ENCODE assay signal across 21 cellular contexts in genomic region chr3:184388164-184388935, GRCh38. TPM values are rescaled to one million over a fixed set of nuclear protein-coding genes. Genes with fewer than 3 reads are reported as not detected.
DNase-seq lines count a peak whose midpoint lies in the region; ATAC-seq and TF ChIP-seq lines count a peak whose summit lies in the region.
"Had no signal": no experiment of that assay in that cellular context is flagged by ENCODE, and none has a peak within 500 bp of the region (broad histone marks: within the 10 kb centered on the region; RNA-seq: fewer than 3 reads in every experiment).

No MANE protein-coding gene starts in this region.

- ATAC-seq in stimulated activated naive CD8-positive, alpha-beta T cell treated with anti-CD3 and anti-CD28 coated beads, Interleukin-15, amount 100 ng/mL, for 72 hours, result peak; percentile 15
- ATAC-seq in naive thymus-derived CD4-positive, alpha-beta T cell, result no peak
- ATAC-seq: GM12878, HCT116 had no signal

- no peak overlapping the region for H2BK15ac ChIP-seq in mesenchymal stem cell (ENCODE audit: low read depth, poor library complexity, severe bottlenecking)

- H3K27ac Mint-ChIP-seq in chondrocyte (ENCODE audit: unreplicated experiment), result no peak overlapping the region
- H3K27ac Mint-ChIP-seq in neural progenitor cell, result peak overlapping the region; percentile 44
- no peak overlapping the region for H3K27ac Mint-ChIP-seq in stimulated activated naive CD8-positive, alpha-beta T cell treated with anti-CD3 and anti-CD28 coated beads, Interleukin-15, amount 100 ng/mL, for 72 hours
- H3K27ac Mint-ChIP-seq in naive thymus-derived CD4-positive, alpha-beta T cell, result no peak overlapping the region
- H3K27ac Mint-ChIP-seq: CD4-positive, CD25-positive, alpha-beta regulatory T cell; IgD-negative memory B cell had no signal

- no peak overlapping the region for H3K27ac ChIP-seq in HEK293 (ENCODE audit: extremely low read depth, low read depth, low read length)
- no peak overlapping the region for H3K27ac ChIP-seq in neural progenitor cell
- H3K27ac ChIP-seq in mesenchymal stem cell (ENCODE audit: low read length, poor library complexity, severe bottlenecking), result no peak overlapping the region
- H3K27ac ChIP-seq in naive thymus-derived CD4-positive, alpha-beta T cell (ENCODE audit: low read depth, low read length), result no peak overlapping the region
- H3K27ac ChIP-seq: GM23248 had no signal

- no peak overlapping the region for H4K8ac ChIP-seq in mesenchymal stem cell (ENCODE audit: low read length)

- H3K14ac ChIP-seq in mesenchymal stem cell (ENCODE audit: low read length in 2 of 2), result peak overlapping the region in 1 of 2 experiments; percentile 62

- H3K36me3 Mint-ChIP-seq in chondrocyte (ENCODE audit: low read depth) (peaks cover 2% of the 10 kb centered on the region), neural progenitor cell (no peaks in the 10 kb centered on the region)
- H3K36me3 Mint-ChIP-seq in naive thymus-derived CD4-positive, alpha-beta T cell, result no peaks in the 10 kb centered on the region
- H3K36me3 Mint-ChIP-seq: CD4-positive, CD25-positive, alpha-beta regulatory T cell; CD8-positive, alpha-beta memory T cell had no signal

- no peak overlapping the region for H3K9ac ChIP-seq in neural progenitor cell
- no peak overlapping the region for H3K9ac ChIP-seq in mesenchymal stem cell (ENCODE audit: low read length)
- H3K9ac ChIP-seq: GM23248 had no signal

- CTCF ChIA-PET in HEK293 (lab: Yijun Ruan, JAX), result interaction anchor here (0.6 to 1.3 kb wide), 3 partner anchors 17 to 162 kb away, joined by 3 to 5 read pairs (median 3); no protein-coding TSS in a partner anchor
- CTCF ChIA-PET in naive thymus-derived CD4-positive, alpha-beta T cell (lab: Charles Lee), result interaction anchor here (0.6 to 1.1 kb wide), 2 partner anchors 28 to 489 kb away, joined by 3 read pairs; no protein-coding TSS in a partner anchor

- no peaks in the 10 kb centered on the region for H4K20me1 ChIP-seq in neural progenitor cell (ENCODE audit: low read depth)

- H3F3A ChIP-seq in neural progenitor cell (ENCODE audit: low read depth), result no peaks in the 10 kb centered on the region

- H3K4me3 Mint-ChIP-seq in chondrocyte (ENCODE audit: unreplicated experiment) (no peak overlapping the region), neural progenitor cell (peak overlapping the region; percentile 9)
- no peak overlapping the region for H3K4me3 Mint-ChIP-seq in stimulated activated naive CD8-positive, alpha-beta T cell treated with anti-CD3 and anti-CD28 coated beads, Interleukin-15, amount 100 ng/mL, for 72 hours
- no peak overlapping the region for H3K4me3 Mint-ChIP-seq in naive thymus-derived CD4-positive, alpha-beta T cell
- H3K4me3 Mint-ChIP-seq: CD4-positive, CD25-positive, alpha-beta regulatory T cell; CD8-positive, alpha-beta memory T cell; IgD-negative memory B cell had no signal

- no peaks in the 10 kb centered on the region for H3K79me1 ChIP-seq in mesenchymal stem cell (replicated peaks; ENCODE audit: low read length, poor library complexity, severe bottlenecking)

- H3K9me3 ChIP-seq in HEK293 (ENCODE audit: control insufficient read depth, insufficient read depth, low read depth, low read length) (no peaks in the 10 kb centered on the region), neural progenitor cell (ENCODE audit: low read depth) (no peaks in the 10 kb centered on the region), mesenchymal stem cell (ENCODE audit: control insufficient read depth, low read length) (no peaks in the 10 kb centered on the region)
- H3K9me3 ChIP-seq in naive thymus-derived CD4-positive, alpha-beta T cell (ENCODE audit: control insufficient read depth in 2 of 3, low read length in 3 of 3), result no peaks in the 10 kb centered on the region
- H3K9me3 ChIP-seq: BE2C had no signal

- H3K4me3 ChIP-seq in HEK293 (ENCODE audit: low read depth, low read length) (no peak overlapping the region), neural progenitor cell (no peak overlapping the region), mesenchymal stem cell (ENCODE audit: insufficient read depth in 1 of 2, low read depth in 1 of 2, low read length in 2 of 2) (no peak overlapping the region)
- no peak overlapping the region for H3K4me3 ChIP-seq in naive thymus-derived CD4-positive, alpha-beta T cell (ENCODE audit: low read length)
- H3K4me3 ChIP-seq: GM12878, GM23248 had no signal

- TF ChIP-seq CTCF in HEK293 (tag by site-specific recombination; IDR thresholded peaks at IDR 0.05) (no peak), chondrocyte (IDR thresholded peaks at IDR 0.05) (no peak), neural progenitor cell (IDR thresholded peaks at IDR 0.05) (no peak)

- H3K27me3 Mint-ChIP-seq in chondrocyte (ENCODE audit: low read depth) (peaks cover 16% of the 10 kb centered on the region), neural progenitor cell (ENCODE audit: insufficient read depth, low read depth) (peaks cover 28% of the 10 kb centered on the region)
- H3K27me3 Mint-ChIP-seq in stimulated activated naive CD8-positive, alpha-beta T cell treated with anti-CD3 and anti-CD28 coated beads, Interleukin-15, amount 100 ng/mL, for 72 hours, result peaks cover 40% of the 10 kb centered on the region
- H3K27me3 Mint-ChIP-seq in naive thymus-derived CD4-positive, alpha-beta T cell, result peaks cover 8 to 33% (median 18%) of the 10 kb centered on the region in 5 donors

- H3K18ac ChIP-seq in mesenchymal stem cell (ENCODE audit: low read depth in 1 of 2, low read length in 2 of 2), result no peak overlapping the region

- POLR2A ChIA-PET in HEK293 (lab: Yijun Ruan, JAX), result no interaction called here
- POLR2A ChIA-PET in naive thymus-derived CD4-positive, alpha-beta T cell (lab: Charles Lee), result no interaction called here

- no peak overlapping the region for H3K4ac ChIP-seq in mesenchymal stem cell (ENCODE audit: low read depth in 1 of 2, low read length in 2 of 2)

- WGBS in mesenchymal stem cell, result 79% methylated on average over 8 of the region's 8 CpGs

- H2AFZ ChIP-seq in neural progenitor cell (replicated peaks) (no peak overlapping the region), mesenchymal stem cell (ENCODE audit: low read depth, low read length) (no peak overlapping the region)
- H2AFZ ChIP-seq: GM23248 had no signal

- intact Hi-C loops in naive thymus-derived CD4-positive, alpha-beta T cell (cut with micrococcal nuclease), result no loop called here

- H3K4me2 ChIP-seq in neural progenitor cell (no peak overlapping the region), mesenchymal stem cell (ENCODE audit: low read length, poor library complexity, severe bottlenecking) (no peak overlapping the region)

- no peaks in the 10 kb centered on the region for H3K4me1 ChIP-seq in HEK293 (ENCODE audit: control insufficient read depth, insufficient read depth, low read length)
- H3K4me1 ChIP-seq in neural progenitor cell, result no peaks in the 10 kb centered on the region
- H3K4me1 ChIP-seq in mesenchymal stem cell (ENCODE audit: control insufficient read depth, insufficient read depth, low read depth, low read length), result peaks cover 4% of the 10 kb centered on the region
- no peaks in the 10 kb centered on the region for H3K4me1 ChIP-seq in naive thymus-derived CD4-positive, alpha-beta T cell (ENCODE audit: control insufficient read depth in 2 of 2, insufficient read depth in 2 of 2, low read length in 2 of 2)
- H3K4me1 ChIP-seq: BE2C had no signal

- no peak overlapping the region for H2BK5ac ChIP-seq in mesenchymal stem cell (ENCODE audit: low read depth, low read length, poor library complexity, severe bottlenecking)

- no peak overlapping the region for H2BK120ac ChIP-seq in mesenchymal stem cell (ENCODE audit: low read depth, low read length)

- H3K4me1 Mint-ChIP-seq in chondrocyte (ENCODE audit: low read depth), result no peaks in the 10 kb centered on the region
- peaks cover 2% of the 10 kb centered on the region for H3K4me1 Mint-ChIP-seq in neural progenitor cell
- no peaks in the 10 kb centered on the region for H3K4me1 Mint-ChIP-seq in stimulated activated naive CD8-positive, alpha-beta T cell treated with anti-CD3 and anti-CD28 coated beads, Interleukin-15, amount 100 ng/mL, for 72 hours
- no peaks in the 10 kb centered on the region for H3K4me1 Mint-ChIP-seq in naive thymus-derived CD4-positive, alpha-beta T cell
- H3K4me1 Mint-ChIP-seq: CD4-positive, CD25-positive, alpha-beta regulatory T cell; CD8-positive, alpha-beta memory T cell; IgD-negative memory B cell had no signal

- H2AK5ac ChIP-seq in mesenchymal stem cell (ENCODE audit: low read length, severe bottlenecking), result no peak overlapping the region

- H2BK12ac ChIP-seq in mesenchymal stem cell (ENCODE audit: low read length in 2 of 2), result no peak overlapping the region

- peaks cover under 1% of the 10 kb centered on the region for H3K27me3 ChIP-seq in neural progenitor cell
- H3K27me3 ChIP-seq in mesenchymal stem cell (ENCODE audit: control insufficient read depth in 1 of 2, insufficient read depth in 1 of 2, low read length in 2 of 2), result peaks cover 5 to 66% of the 10 kb centered on the region in 2 experiments
- no peaks in the 10 kb centered on the region for H3K27me3 ChIP-seq in naive thymus-derived CD4-positive, alpha-beta T cell (ENCODE audit: control insufficient read depth in 2 of 2, insufficient read depth in 2 of 2, low read length in 2 of 2)

- H3K9me3 Mint-ChIP-seq in chondrocyte (ENCODE audit: low read depth) (no peaks in the 10 kb centered on the region), neural progenitor cell (peaks cover 3% of the 10 kb centered on the region)
- H3K9me3 Mint-ChIP-seq in stimulated activated naive CD8-positive, alpha-beta T cell treated with anti-CD3 and anti-CD28 coated beads, Interleukin-15, amount 100 ng/mL, for 72 hours, result no peaks in the 10 kb centered on the region
- peaks cover 0 to 1% (median 0%) of the 10 kb centered on the region in 11 donors for H3K9me3 Mint-ChIP-seq in naive thymus-derived CD4-positive, alpha-beta T cell
- H3K9me3 Mint-ChIP-seq: CD8-positive, alpha-beta memory T cell; IgD-negative memory B cell had no signal

- H3K79me2 ChIP-seq in neural progenitor cell (ENCODE audit: low read depth), result no peaks in the 10 kb centered on the region

- DNase-seq in chondrocyte (ENCODE audit: low spot score) (peak; percentile 33), neural progenitor cell (ENCODE audit: low spot score) (no peak), HuH-7 (ENCODE audit: low spot score) (no peak), mesenchymal stem cell (no peak)
- DNase-seq in stimulated activated naive CD8-positive, alpha-beta T cell treated with anti-CD3 and anti-CD28 coated beads, Interleukin-15, amount 100 ng/mL, for 72 hours, result no peak
- no peak for DNase-seq in naive thymus-derived CD4-positive, alpha-beta T cell
- DNase-seq: ACHN; BE2C; C1 segment of cervical spinal cord; CD4-positive, CD25-positive, alpha-beta regulatory T cell; CD8-positive, alpha-beta memory T cell; COR-L47; DMS 273 treated with DMSO at 0.1 percent for 48 hours; DMS53; DND-41; EL; GM23248 had no signal

- no peak overlapping the region for H3K23ac ChIP-seq in mesenchymal stem cell (ENCODE audit: low read length in 2 of 2)

- no peak overlapping the region for H4K91ac ChIP-seq in mesenchymal stem cell (ENCODE audit: low read length)

- peaks cover 0 to 21% of the 10 kb centered on the region in 2 experiments; a peak in 1 of 3 replicates for H3K36me3 ChIP-seq in HEK293 (ENCODE audit: control insufficient read depth in 2 of 2, insufficient read depth in 1 of 2, low read length in 2 of 2)
- H3K36me3 ChIP-seq in neural progenitor cell, result no peaks in the 10 kb centered on the region
- H3K36me3 ChIP-seq in mesenchymal stem cell (ENCODE audit: control insufficient read depth in 1 of 2, insufficient read depth in 2 of 2, low read depth in 1 of 2, low read length in 2 of 2), result no peaks in the 10 kb centered on the region
- no peaks in the 10 kb centered on the region for H3K36me3 ChIP-seq in naive thymus-derived CD4-positive, alpha-beta T cell (ENCODE audit: control insufficient read depth in 2 of 3, insufficient read depth in 3 of 3, low read length in 3 of 3)
- H3K36me3 ChIP-seq: BE2C had no signal

RNA-seq across cellular contexts. Expression of gene CHRD, which starts 8.5 kb away (rescaled TPM):
- total RNA-seq in chondrocyte, result 1.4 to 4.7 TPM (median 1.5 TPM) in 3 replicates
- 2.3 and 6.8 TPM in 2 replicates for total RNA-seq in neural progenitor cell (ENCODE audit: low replicate concordance)
- 0.73 TPM for polyA plus RNA-seq in mesenchymal stem cell (2013, experiment 1 of 2)
- 0.63 TPM for polyA plus RNA-seq in mesenchymal stem cell (2013, experiment 2 of 2)
- total RNA-seq in naive thymus-derived CD4-positive, alpha-beta T cell, result not detected
- not detected for polyA plus RNA-seq in naive thymus-derived CD4-positive, alpha-beta T cell
- total RNA-seq: CD4-positive, CD25-positive, alpha-beta regulatory T cell; GM12878 had no signal
- polyA plus RNA-seq: CD4-positive, CD25-positive, alpha-beta regulatory T cell; CD8-positive, alpha-beta memory T cell; GM12878; IgD-negative memory B cell had no signal

RNA-seq across cellular contexts. Expression of gene THPO, which starts 10.3 kb away (rescaled TPM):
- total RNA-seq in chondrocyte (not detected in 3 replicates), neural progenitor cell (ENCODE audit: low replicate concordance) (0.31 and 2.3 TPM in 2 replicates)
- polyA plus RNA-seq in mesenchymal stem cell (2013, experiment 1 of 2), result 0.26 TPM
- 0.18 TPM for polyA plus RNA-seq in mesenchymal stem cell (2013, experiment 2 of 2)
- total RNA-seq in naive thymus-derived CD4-positive, alpha-beta T cell, result not detected
- polyA plus RNA-seq in naive thymus-derived CD4-positive, alpha-beta T cell, result not detected
- total RNA-seq: CD4-positive, CD25-positive, alpha-beta regulatory T cell; CD8-positive, alpha-beta memory T cell; GM12878; GM23248 had no signal
- polyA plus RNA-seq: CD4-positive, CD25-positive, alpha-beta regulatory T cell; CD8-positive, alpha-beta memory T cell; GM12878; GM23248 had no signal

RNA-seq across cellular contexts. Expression of gene POLR2H, which starts 26.8 kb away (rescaled TPM):
- total RNA-seq in chondrocyte (49.8 to 71.0 TPM (median 50.4 TPM) in 3 replicates), neural progenitor cell (ENCODE audit: low replicate concordance) (128 and 173 TPM in 2 replicates)
- polyA plus RNA-seq in mesenchymal stem cell (2013, experiment 1 of 2), result 46.3 TPM
- 48.3 TPM for polyA plus RNA-seq in mesenchymal stem cell (2013, experiment 2 of 2)
- 100 to 1,000 TPM in 1 of 5 experiments, 10 to 100 TPM in 4; 34.9 to 112 (median 56.6) TPM for total RNA-seq in naive thymus-derived CD4-positive, alpha-beta T cell
- polyA plus RNA-seq in naive thymus-derived CD4-positive, alpha-beta T cell, result 10 to 100 TPM; 69.2 to 74.9 TPM

RNA-seq across cellular contexts. Expression of gene CLCN2, which starts 26.9 kb away (rescaled TPM):
- total RNA-seq in chondrocyte (3.1 to 6.5 TPM (median 3.1 TPM) in 3 replicates), neural progenitor cell (ENCODE audit: low replicate concordance) (16.5 and 38.2 TPM in 2 replicates)
- 2.3 TPM for polyA plus RNA-seq in mesenchymal stem cell (2013, experiment 1 of 2)
- 2.1 TPM for polyA plus RNA-seq in mesenchymal stem cell (2013, experiment 2 of 2)
- 1 to 10 TPM; 3.5 to 6.0 (median 5.0) TPM for total RNA-seq in naive thymus-derived CD4-positive, alpha-beta T cell
- 1 to 10 TPM in 1 of 2 donors, under 1 TPM in 1; 0.91 to 1.1 TPM for polyA plus RNA-seq in naive thymus-derived CD4-positive, alpha-beta T cell

RNA-seq across cellular contexts. Expression of gene FAM131A, which starts 51.0 kb away (rescaled TPM):
- total RNA-seq in chondrocyte (13.4 to 15.3 TPM (median 13.4 TPM) in 3 replicates), neural progenitor cell (ENCODE audit: low replicate concordance) (17.2 and 37.7 TPM in 2 replicates)
- polyA plus RNA-seq in mesenchymal stem cell (2013, experiment 1 of 2), result 6.7 TPM
- 6.8 TPM for polyA plus RNA-seq in mesenchymal stem cell (2013, experiment 2 of 2)
- total RNA-seq in naive thymus-derived CD4-positive, alpha-beta T cell, result 10 to 100 TPM in 3 of 5 experiments, 1 to 10 TPM in 2; 5.7 to 13.4 (median 10.3) TPM
- polyA plus RNA-seq in naive thymus-derived CD4-positive, alpha-beta T cell, result 1 to 10 TPM; 2.2 to 2.5 TPM
